In the genomic region with DNA sequence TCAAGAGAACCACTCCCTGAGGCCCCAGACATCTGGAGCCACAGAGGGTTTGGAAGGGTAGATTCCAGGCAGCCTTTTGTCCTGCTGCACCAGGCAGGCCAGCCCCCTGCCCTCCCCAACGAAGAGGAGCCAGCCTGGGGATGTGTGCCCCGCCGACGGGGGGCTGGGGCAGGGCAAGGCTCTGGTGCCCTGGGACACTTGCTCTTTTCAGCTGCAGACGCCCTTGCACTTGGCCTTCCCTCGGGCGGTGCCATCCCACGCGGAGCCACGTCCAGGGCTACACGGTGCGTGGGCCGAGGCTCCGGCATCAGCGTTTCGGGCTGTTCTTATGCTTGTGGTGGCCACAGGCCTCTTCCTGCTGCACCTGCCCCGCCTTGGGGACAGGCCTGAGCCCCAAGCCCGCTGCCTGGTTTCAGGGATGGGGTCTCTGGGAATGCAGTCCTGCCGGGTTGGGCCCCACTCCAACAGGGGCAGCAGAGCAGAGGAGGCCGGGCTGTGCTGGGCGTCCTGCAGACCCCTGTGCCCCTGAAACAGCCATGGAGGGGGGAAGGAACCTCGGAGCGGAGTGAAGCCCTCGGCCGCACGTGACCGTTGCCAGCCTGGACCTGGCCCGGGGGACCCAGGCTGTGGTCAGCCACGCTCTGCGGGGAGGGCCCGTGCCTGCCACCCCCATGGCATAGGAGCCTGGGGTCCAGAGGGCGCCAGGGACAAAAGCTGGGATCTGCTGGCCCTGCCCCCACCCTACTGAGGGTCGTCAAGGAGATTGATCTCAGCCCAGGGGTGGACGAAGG, we compare ENCODE assay signal across 1 cellular context.
TF ChIP-seq lines count a peak whose summit lies in the region.

No MANE protein-coding gene starts in this region.

TF ChIP-seq in GM23338, 12 proteins besides CTCF, POLR2A, EP300 and RAD21:
- TF ChIP-seq POLR2AphosphoS5 (IDR thresholded peaks at IDR 0.05; ENCODE audit: low read depth) (no peak), JUNB (IDR thresholded peaks at IDR 0.05; ENCODE audit: unreplicated experiment) (no peak)
